In the genomic region with DNA sequence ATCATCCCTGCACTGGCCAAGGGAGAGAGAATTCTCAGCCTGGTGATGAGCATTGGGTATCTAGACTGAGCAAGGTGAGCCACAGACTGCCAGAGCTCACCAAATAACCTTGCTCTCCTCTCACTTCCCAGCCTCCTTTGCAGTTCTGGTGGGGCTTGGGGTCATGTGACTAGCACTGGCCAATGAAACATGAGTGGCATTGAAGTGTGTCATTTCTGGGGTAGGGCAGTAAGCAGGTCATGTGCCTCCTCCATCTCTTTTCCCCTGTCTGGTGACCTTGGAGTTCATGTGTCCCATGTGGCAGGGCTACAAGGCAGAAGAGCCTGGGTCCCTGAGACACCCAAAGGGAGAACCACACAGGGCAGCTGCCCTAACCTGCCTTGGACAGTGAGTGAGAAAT, we compare ENCODE assay signal across 19 cellular contexts. TPM values are rescaled to one million over a fixed set of nuclear protein-coding genes. Genes with fewer than 3 reads are reported as not detected.
DNase-seq lines count a peak whose midpoint lies in the region; ATAC-seq, FAIRE-seq and TF ChIP-seq lines count a peak whose summit lies in the region.
"Had no signal": no experiment of that assay in that cellular context is flagged by ENCODE, and none has a peak within 500 bp of the region (broad histone marks: within the 10 kb centered on the region; RNA-seq: fewer than 3 reads in every experiment).

No MANE protein-coding gene starts in this region.

- TF ChIP-seq CTCF in GM12878 (IDR thresholded peaks at IDR 0.05 in 2 of 3, conservative IDR thresholded peaks at IDR 0.05 in 1 of 3; ENCODE audit: control insufficient read depth in 2 of 3, extremely low read depth in 1 of 3, insufficient read depth in 1 of 3, low read depth in 3 of 3, low read length in 3 of 3) (no peak), colonic mucosa (IDR thresholded peaks at IDR 0.05) (no peak)

- no peak overlapping the region for H3K27ac ChIP-seq in GM12878 (ENCODE audit: control insufficient read depth, insufficient read depth)
- H3K27ac ChIP-seq in thymus (ENCODE audit: low read depth): peak overlapping the region; percentile 36
- no peak overlapping the region for H3K27ac ChIP-seq in colonic mucosa
- H3K27ac ChIP-seq: heart left ventricle, left ventricle myocardium inferior had no signal

- H2AFZ ChIP-seq in GM12878 (ENCODE audit: control insufficient read depth, low read depth, low read length): no peak overlapping the region
- H2AFZ ChIP-seq: GM23338 had no signal

- TF ChIP-seq RAD21 in Ishikawa (IDR thresholded peaks at IDR 0.05; ENCODE audit: low read depth): no peak
- no peak for TF ChIP-seq RAD21 in GM12878 (IDR thresholded peaks at IDR 0.05; ENCODE audit: insufficient read depth, low read depth, low read length)

- intact Hi-C loops in cardiac septum (cut with DNase I) (no loop called here), left ventricle myocardium superior (cut with micrococcal nuclease) (no loop called here), GM12878 (cut with micrococcal nuclease; ENCODE audit: unreplicated experiment) (no loop called here), colonic mucosa (cut with DNase I) (no loop called here)

- FAIRE-seq in GM12878 (lab: Jason Lieb, UNC): no peak
- FAIRE-seq: endometrium had no signal

- ATAC-seq in left ventricle myocardium superior: no peak
- ATAC-seq in GM12878: no peak
- ATAC-seq: GM23338, heart left ventricle had no signal

- H4K20me1 ChIP-seq in GM12878 (ENCODE audit: control insufficient read depth, insufficient read depth): no peaks in the 10 kb centered on the region

- no peak for TF ChIP-seq EP300 in Ishikawa (IDR thresholded peaks at IDR 0.05; ENCODE audit: borderline replicate concordance)
- no peak for TF ChIP-seq EP300 in GM12878 (IDR thresholded peaks at IDR 0.05; ENCODE audit: borderline replicate concordance in 1 of 2, control insufficient read depth in 1 of 2, low read depth in 2 of 2, low read length in 2 of 2)

- no peak overlapping the region for H3K4me2 ChIP-seq in GM12878 (ENCODE audit: control insufficient read depth, insufficient read depth)
- H3K4me2 ChIP-seq: GM23338 had no signal

- no peak overlapping the region for H3K9ac ChIP-seq in GM12878 (ENCODE audit: control insufficient read depth, insufficient read depth, low read length)
- H3K9ac ChIP-seq in colonic mucosa (ENCODE audit: low read depth in 2 of 2, low read length in 2 of 2): no peak overlapping the region

- CTCF ChIA-PET in GM12878 (lab: Yijun Ruan, JAX): no interaction called here

- H3K9me3 ChIP-seq in GM12878 (replicated peaks; ENCODE audit: control insufficient read depth, insufficient read depth, low read length) (no peaks in the 10 kb centered on the region), thymus (ENCODE audit: control insufficient read depth) (no peaks in the 10 kb centered on the region), colonic mucosa (no peaks in the 10 kb centered on the region)
- H3K9me3 ChIP-seq: Caco-2, heart left ventricle, left ventricle myocardium inferior had no signal

- in situ Hi-C loops in GM12878 (cut with MboI): no loop called here

- RAD21 ChIA-PET in GM12878 (lab: Charles Lee; ENCODE audit: unreplicated experiment): no interaction called here

- H3K4me1 ChIP-seq in GM12878 (ENCODE audit: control insufficient read depth, insufficient read depth, low read length) (no peaks in the 10 kb centered on the region), thymus (ENCODE audit: control insufficient read depth, insufficient read depth, low read length) (peaks cover 13% of the 10 kb centered on the region), colonic mucosa (no peaks in the 10 kb centered on the region)
- H3K4me1 ChIP-seq: Caco-2, heart left ventricle had no signal

- H3K27me3 ChIP-seq in GM12878 (replicated peaks in 1 of 2; ENCODE audit: control insufficient read depth in 2 of 2, insufficient read depth in 2 of 2, low read length in 1 of 2): peaks cover 3 to 6% of the 10 kb centered on the region in 2 experiments; a peak in 3 of 4 replicates
- H3K27me3 ChIP-seq in thymus (ENCODE audit: control insufficient read depth, insufficient read depth): peaks cover 14% of the 10 kb centered on the region
- H3K27me3 ChIP-seq in colonic mucosa: peaks cover 15% of the 10 kb centered on the region

- no TSS peak for BruUV-seq in GM12878 (replicated peaks; lab: Mats Ljungman, UMichigan)

- SMC1A ChIA-PET in GM12878 (lab: Charles Lee; ENCODE audit: uncharacterized antibody, unreplicated experiment): no interaction called here

- no peaks in the 10 kb centered on the region for H3K79me2 ChIP-seq in GM12878 (ENCODE audit: control insufficient read depth, insufficient read depth, low read length)

- H3K4me3 ChIP-seq in GM12878: no peak overlapping the region
- H3K4me3 ChIP-seq in thymus (ENCODE audit: low read length): no peak overlapping the region
- H3K4me3 ChIP-seq in colonic mucosa: no peak overlapping the region
- H3K4me3 ChIP-seq: GM23338, heart left ventricle, left ventricle myocardium inferior had no signal

- no peak for TF ChIP-seq POLR2A in GM12878 (IDR thresholded peaks at IDR 0.05; ENCODE audit: low read depth, low read length)

- H3K36me3 ChIP-seq in GM12878 (ENCODE audit: control insufficient read depth in 2 of 2, insufficient read depth in 2 of 2, low read length in 1 of 2) (no peaks in the 10 kb centered on the region), thymus (ENCODE audit: control insufficient read depth, insufficient read depth) (no peaks in the 10 kb centered on the region), colonic mucosa (no peaks in the 10 kb centered on the region)
- H3K36me3 ChIP-seq: heart left ventricle, left ventricle myocardium inferior had no signal

- POLR2A ChIA-PET in GM12878 (lab: Charles Lee): no interaction called here

- DNase-seq in cardiac septum (ENCODE audit: low spot score) (peak; percentile 35), left ventricle myocardium superior (no peak), GM12878 (ENCODE audit: low read depth, low spot score) (no peak), colonic mucosa (no peak), AG20443 (ENCODE audit: low spot score) (no peak)
- DNase-seq: activated effector memory CD4-positive, alpha-beta T cell treated with anti-CD3 and anti-CD28 coated beads, Interleukin-2, amount 50 U/mL, for 16 hours; AML-193; Caco-2; left ventricle myocardium inferior; NCI-H524 treated with DMSO at 0.1 percent for 48 hours; SW 1271 had no signal

RNA-seq across cellular contexts. Expression of a gene that starts 3.6 kb away (rescaled TPM):
- total RNA-seq in cardiac septum (not detected), left ventricle myocardium superior (not detected), GM12878 (2014; rRNA removed) (not detected in 2 replicates), GM12878 (2014; rRNA removed; fragmentation: Illumina TruSeq; extraction: Trizol) (not detected in 2 replicates), GM12878 (2021) (not detected in 2 replicates), colonic mucosa (under 1 TPM in 1 of 2 donors, not detected in 1; 0.25 TPM)
- total RNA-seq in GM12878 (2013; cell fraction: nucleolus; rRNA removed): not detected in 2 replicates
- polyA plus RNA-seq in GM12878 (2011; ENCODE audit: low read depth): not detected
- polyA plus RNA-seq in GM12878 (2011; rRNA removed) (not detected in 2 replicates), GM12878 (2014; fragmentation: Illumina TruSeq; extraction: Trizol) (not detected in 2 replicates), GM12878 (2014; fragmentation: Nextera tagmentation; extraction: Ambion mirVana) (not detected), GM12878 (2014; rRNA removed) (not detected in 2 replicates), GM12878 (2016; fragmentation: Nextera tagmentation; extraction: Ambion mirVana) (not detected), thymus (12.0 TPM)
- polyA plus RNA-seq in GM12878 (2011; cell fraction: cytosol; rRNA removed): not detected in 2 replicates
- polyA plus RNA-seq in GM12878 (2011; cell fraction: nucleus; rRNA removed): not detected in 2 replicates
- polyA plus RNA-seq in GM12878 (2012): not detected in 2 replicates
- not detected in 2 replicates for polyA minus RNA-seq in GM12878 (2011; rRNA and poly(A)+ RNA removed)
- polyA minus RNA-seq in GM12878 (2011; cell fraction: cytosol; rRNA and poly(A)+ RNA removed): not detected in 2 replicates
- not detected in 2 replicates for polyA minus RNA-seq in GM12878 (2011; cell fraction: nucleus; rRNA and poly(A)+ RNA removed)
- total RNA-seq: Caco-2, GM23338, heart left ventricle, left ventricle myocardium inferior, LHCN-M2, mucosa of gallbladder, temporal lobe had no signal
- polyA plus RNA-seq: GM23338, heart left ventricle had no signal

RNA-seq across cellular contexts. Expression of a gene that starts 13.5 kb away (rescaled TPM):
- not detected for total RNA-seq in cardiac septum
- total RNA-seq in left ventricle myocardium superior: not detected
- not detected in 2 replicates for total RNA-seq in GM12878 (2013; cell fraction: nucleolus; rRNA removed)
- total RNA-seq in GM12878 (2014; rRNA removed): not detected in 2 replicates
- total RNA-seq in GM12878 (2014; rRNA removed; fragmentation: Illumina TruSeq; extraction: Trizol): not detected in 2 replicates
- total RNA-seq in GM12878 (2021): not detected in 2 replicates
- not detected for polyA plus RNA-seq in GM12878 (2011; ENCODE audit: low read depth)
- polyA plus RNA-seq in GM12878 (2011; rRNA removed): not detected in 2 replicates
- not detected in 2 replicates for polyA plus RNA-seq in GM12878 (2011; cell fraction: cytosol; rRNA removed)
- polyA plus RNA-seq in GM12878 (2011; cell fraction: nucleus; rRNA removed): not detected in 2 replicates
- not detected in 2 replicates for polyA plus RNA-seq in GM12878 (2012)
- polyA plus RNA-seq in GM12878 (2014; fragmentation: Illumina TruSeq; extraction: Trizol): not detected in 2 replicates
- polyA plus RNA-seq in GM12878 (2014; fragmentation: Nextera tagmentation; extraction: Ambion mirVana): not detected
- polyA plus RNA-seq in GM12878 (2014; rRNA removed): not detected in 2 replicates
- polyA plus RNA-seq in GM12878 (2016; fragmentation: Nextera tagmentation; extraction: Ambion mirVana): not detected
- polyA minus RNA-seq in GM12878 (2011; rRNA and poly(A)+ RNA removed): not detected in 2 replicates
- polyA minus RNA-seq in GM12878 (2011; cell fraction: cytosol; rRNA and poly(A)+ RNA removed): not detected in 2 replicates
- polyA minus RNA-seq in GM12878 (2011; cell fraction: nucleus; rRNA and poly(A)+ RNA removed): not detected in 2 replicates
- 1.9 TPM for polyA plus RNA-seq in thymus
- not detected for total RNA-seq in colonic mucosa
- total RNA-seq: Caco-2, GM23338, heart left ventricle, left ventricle myocardium inferior, LHCN-M2, mucosa of gallbladder, temporal lobe had no signal
- polyA plus RNA-seq: GM23338, heart left ventricle had no signal

RNA-seq across cellular contexts. Expression of a gene that starts 31.2 kb away (rescaled TPM):
- total RNA-seq in cardiac septum: not detected
- total RNA-seq in left ventricle myocardium superior: not detected
- total RNA-seq in GM12878 (2013; cell fraction: nucleolus; rRNA removed): not detected in 2 replicates
- total RNA-seq in GM12878 (2014; rRNA removed): not detected in 2 replicates
- total RNA-seq in GM12878 (2014; rRNA removed; fragmentation: Illumina TruSeq; extraction: Trizol): not detected in 2 replicates
- not detected in 2 replicates for total RNA-seq in GM12878 (2021)
- not detected for polyA plus RNA-seq in GM12878 (2011; ENCODE audit: low read depth)
- not detected in 2 replicates for polyA plus RNA-seq in GM12878 (2011; rRNA removed)
- polyA plus RNA-seq in GM12878 (2011; cell fraction: cytosol; rRNA removed): not detected in 2 replicates
- polyA plus RNA-seq in GM12878 (2011; cell fraction: nucleus; rRNA removed): not detected in 2 replicates
- not detected in 2 replicates for polyA plus RNA-seq in GM12878 (2012)
- not detected in 2 replicates for polyA plus RNA-seq in GM12878 (2014; fragmentation: Illumina TruSeq; extraction: Trizol)
- not detected for polyA plus RNA-seq in GM12878 (2014; fragmentation: Nextera tagmentation; extraction: Ambion mirVana)
- not detected in 2 replicates for polyA plus RNA-seq in GM12878 (2014; rRNA removed)
- polyA plus RNA-seq in GM12878 (2016; fragmentation: Nextera tagmentation; extraction: Ambion mirVana): not detected
- polyA minus RNA-seq in GM12878 (2011; rRNA and poly(A)+ RNA removed): not detected in 2 replicates
- polyA minus RNA-seq in GM12878 (2011; cell fraction: cytosol; rRNA and poly(A)+ RNA removed): not detected in 2 replicates
- polyA minus RNA-seq in GM12878 (2011; cell fraction: nucleus; rRNA and poly(A)+ RNA removed): not detected in 2 replicates
- polyA plus RNA-seq in thymus: 0.34 TPM
- total RNA-seq in colonic mucosa: not detected
- total RNA-seq: Caco-2, GM23338, heart left ventricle, LHCN-M2, mucosa of gallbladder, temporal lobe had no signal
- polyA plus RNA-seq: GM23338, heart left ventricle had no signal

RNA-seq across cellular contexts. Expression of a gene that starts 47.2 kb away (rescaled TPM):
- total RNA-seq in cardiac septum (not detected), left ventricle myocardium superior (not detected), GM12878 (2014; rRNA removed) (not detected in 2 replicates), GM12878 (2014; rRNA removed; fragmentation: Illumina TruSeq; extraction: Trizol) (not detected in 2 replicates), GM12878 (2021) (0.08 TPM in 1 of 2 replicates, not detected in the other), colonic mucosa (not detected)
- total RNA-seq in GM12878 (2013; cell fraction: nucleolus; rRNA removed): not detected in 2 replicates
- not detected for polyA plus RNA-seq in GM12878 (2011; ENCODE audit: low read depth)
- polyA plus RNA-seq in GM12878 (2011; rRNA removed) (0.12 TPM in 1 of 2 replicates, not detected in the other), GM12878 (2014; fragmentation: Illumina TruSeq; extraction: Trizol) (not detected in 2 replicates), GM12878 (2014; fragmentation: Nextera tagmentation; extraction: Ambion mirVana) (not detected), GM12878 (2014; rRNA removed) (not detected in 2 replicates), GM12878 (2016; fragmentation: Nextera tagmentation; extraction: Ambion mirVana) (not detected), thymus (26.4 TPM)
- polyA plus RNA-seq in GM12878 (2011; cell fraction: cytosol; rRNA removed): not detected in 2 replicates
- not detected in 2 replicates for polyA plus RNA-seq in GM12878 (2011; cell fraction: nucleus; rRNA removed)
- not detected in 2 replicates for polyA plus RNA-seq in GM12878 (2012)
- not detected in 2 replicates for polyA minus RNA-seq in GM12878 (2011; rRNA and poly(A)+ RNA removed)
- polyA minus RNA-seq in GM12878 (2011; cell fraction: cytosol; rRNA and poly(A)+ RNA removed): not detected in 2 replicates
- polyA minus RNA-seq in GM12878 (2011; cell fraction: nucleus; rRNA and poly(A)+ RNA removed): not detected in 2 replicates
- total RNA-seq: Caco-2, GM23338, heart left ventricle, left ventricle myocardium inferior, LHCN-M2, mucosa of gallbladder, temporal lobe had no signal
- polyA plus RNA-seq: GM23338, heart left ventricle had no signal

RNA-seq across cellular contexts. Expression of a gene that starts 51.9 kb away (rescaled TPM):
- total RNA-seq in cardiac septum: not detected
- total RNA-seq in left ventricle myocardium superior: not detected
- not detected in 2 replicates for total RNA-seq in GM12878 (2013; cell fraction: nucleolus; rRNA removed)
- total RNA-seq in GM12878 (2014; rRNA removed): not detected in 2 replicates
- not detected in 2 replicates for total RNA-seq in GM12878 (2014; rRNA removed; fragmentation: Illumina TruSeq; extraction: Trizol)
- total RNA-seq in GM12878 (2021): not detected in 2 replicates
- not detected for polyA plus RNA-seq in GM12878 (2011; ENCODE audit: low read depth)
- polyA plus RNA-seq in GM12878 (2011; rRNA removed): not detected in 2 replicates
- not detected in 2 replicates for polyA plus RNA-seq in GM12878 (2011; cell fraction: cytosol; rRNA removed)
- not detected in 2 replicates for polyA plus RNA-seq in GM12878 (2011; cell fraction: nucleus; rRNA removed)
- not detected in 2 replicates for polyA plus RNA-seq in GM12878 (2012)
- not detected in 2 replicates for polyA plus RNA-seq in GM12878 (2014; fragmentation: Illumina TruSeq; extraction: Trizol)
- polyA plus RNA-seq in GM12878 (2014; fragmentation: Nextera tagmentation; extraction: Ambion mirVana): not detected
- polyA plus RNA-seq in GM12878 (2014; rRNA removed): not detected in 2 replicates
- not detected for polyA plus RNA-seq in GM12878 (2016; fragmentation: Nextera tagmentation; extraction: Ambion mirVana)
- not detected in 2 replicates for polyA minus RNA-seq in GM12878 (2011; rRNA and poly(A)+ RNA removed)
- polyA minus RNA-seq in GM12878 (2011; cell fraction: cytosol; rRNA and poly(A)+ RNA removed): not detected in 2 replicates
- polyA minus RNA-seq in GM12878 (2011; cell fraction: nucleus; rRNA and poly(A)+ RNA removed): not detected in 2 replicates
- 3.6 TPM for polyA plus RNA-seq in thymus
- not detected for total RNA-seq in colonic mucosa
- total RNA-seq: GM23338, heart left ventricle, left ventricle myocardium inferior, LHCN-M2, mucosa of gallbladder had no signal
- polyA plus RNA-seq: GM23338, heart left ventricle had no signal
